ENCODE assay signal across 2 cellular contexts in the genomic region with DNA sequence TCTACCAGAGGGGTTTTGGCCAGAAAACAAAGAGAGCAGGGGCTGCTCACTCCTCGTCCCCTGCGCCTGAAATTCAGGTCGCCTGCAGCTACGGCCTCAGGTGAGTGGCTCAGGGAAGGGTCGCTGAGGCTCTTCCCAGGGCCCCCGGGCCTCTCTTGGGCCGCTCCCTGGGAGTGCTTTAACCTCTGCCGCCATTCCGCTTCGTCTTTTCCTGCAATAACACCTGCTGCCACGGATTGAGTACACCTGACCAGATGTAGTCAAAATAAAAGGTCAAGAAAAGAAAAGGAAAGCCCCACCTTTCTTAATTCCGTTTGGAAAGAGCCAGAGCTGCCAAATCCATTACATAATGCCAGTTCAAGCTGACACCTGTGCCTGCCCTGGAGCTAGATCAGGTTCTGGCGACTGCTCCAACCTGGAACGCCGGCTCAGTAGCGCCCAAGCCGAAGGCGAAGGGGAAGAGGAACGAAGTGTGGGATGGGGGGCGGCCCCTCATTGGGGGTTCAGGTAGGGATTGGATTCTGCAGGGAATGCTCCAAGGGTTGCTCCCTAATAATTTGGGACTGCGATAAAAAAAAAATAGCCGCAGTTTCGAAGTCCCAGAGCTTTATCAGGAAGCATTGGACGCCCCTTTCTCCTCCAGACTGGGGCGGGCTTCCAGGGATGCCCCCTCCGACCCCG.
TF ChIP-seq lines count a peak whose summit lies in the region.

No MANE protein-coding gene starts in this region.

TF ChIP-seq in GM23338, 12 proteins besides CTCF, POLR2A, EP300 and RAD21:
- TF ChIP-seq, protein P1, sequence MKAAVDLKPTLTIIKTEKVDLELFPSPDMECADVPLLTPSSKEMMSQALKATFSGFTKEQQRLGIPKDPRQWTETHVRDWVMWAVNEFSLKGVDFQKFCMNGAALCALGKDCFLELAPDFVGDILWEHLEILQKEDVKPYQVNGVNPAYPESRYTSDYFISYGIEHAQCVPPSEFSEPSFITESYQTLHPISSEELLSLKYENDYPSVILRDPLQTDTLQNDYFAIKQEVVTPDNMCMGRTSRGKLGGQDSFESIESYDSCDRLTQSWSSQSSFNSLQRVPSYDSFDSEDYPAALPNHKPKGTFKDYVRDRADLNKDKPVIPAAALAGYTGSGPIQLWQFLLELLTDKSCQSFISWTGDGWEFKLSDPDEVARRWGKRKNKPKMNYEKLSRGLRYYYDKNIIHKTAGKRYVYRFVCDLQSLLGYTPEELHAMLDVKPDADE (IDR thresholded peaks at IDR 0.05): no peak
- TF ChIP-seq EZH2 (IDR thresholded peaks at IDR 0.05; ENCODE audit: low read depth, unreplicated experiment): peak; percentile 91

TF ChIP-seq in WTC11, 78 proteins besides CTCF, POLR2A, EP300 and RAD21:
- TF ChIP-seq JUN (CRISPR knock-in tag; IDR thresholded peaks at IDR 0.05) (no peak), RORB (CRISPR knock-in tag; IDR thresholded peaks at IDR 0.05) (no peak), MYBL2 (CRISPR knock-in tag; IDR thresholded peaks at IDR 0.05) (no peak), ZNF396 (CRISPR knock-in tag; IDR thresholded peaks at IDR 0.05; ENCODE audit: borderline replicate concordance) (no peak), KAT7 (CRISPR knock-in tag; IDR thresholded peaks at IDR 0.05; ENCODE audit: borderline replicate concordance) (no peak), FOXJ3 (CRISPR knock-in tag; IDR thresholded peaks at IDR 0.05; ENCODE audit: borderline replicate concordance) (no peak), NFE2L1 (CRISPR knock-in tag; IDR thresholded peaks at IDR 0.05) (no peak), ZNF138 (CRISPR knock-in tag; conservative IDR thresholded peaks at IDR 0.05) (no peak)
- TF ChIP-seq, protein P2, sequence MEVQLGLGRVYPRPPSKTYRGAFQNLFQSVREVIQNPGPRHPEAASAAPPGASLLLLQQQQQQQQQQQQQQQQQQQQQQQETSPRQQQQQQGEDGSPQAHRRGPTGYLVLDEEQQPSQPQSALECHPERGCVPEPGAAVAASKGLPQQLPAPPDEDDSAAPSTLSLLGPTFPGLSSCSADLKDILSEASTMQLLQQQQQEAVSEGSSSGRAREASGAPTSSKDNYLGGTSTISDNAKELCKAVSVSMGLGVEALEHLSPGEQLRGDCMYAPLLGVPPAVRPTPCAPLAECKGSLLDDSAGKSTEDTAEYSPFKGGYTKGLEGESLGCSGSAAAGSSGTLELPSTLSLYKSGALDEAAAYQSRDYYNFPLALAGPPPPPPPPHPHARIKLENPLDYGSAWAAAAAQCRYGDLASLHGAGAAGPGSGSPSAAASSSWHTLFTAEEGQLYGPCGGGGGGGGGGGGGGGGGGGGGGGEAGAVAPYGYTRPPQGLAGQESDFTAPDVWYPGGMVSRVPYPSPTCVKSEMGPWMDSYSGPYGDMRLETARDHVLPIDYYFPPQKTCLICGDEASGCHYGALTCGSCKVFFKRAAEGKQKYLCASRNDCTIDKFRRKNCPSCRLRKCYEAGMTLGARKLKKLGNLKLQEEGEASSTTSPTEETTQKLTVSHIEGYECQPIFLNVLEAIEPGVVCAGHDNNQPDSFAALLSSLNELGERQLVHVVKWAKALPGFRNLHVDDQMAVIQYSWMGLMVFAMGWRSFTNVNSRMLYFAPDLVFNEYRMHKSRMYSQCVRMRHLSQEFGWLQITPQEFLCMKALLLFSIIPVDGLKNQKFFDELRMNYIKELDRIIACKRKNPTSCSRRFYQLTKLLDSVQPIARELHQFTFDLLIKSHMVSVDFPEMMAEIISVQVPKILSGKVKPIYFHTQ (CRISPR knock-in tag; IDR thresholded peaks at IDR 0.05): no peak
- TF ChIP-seq, protein P3, sequence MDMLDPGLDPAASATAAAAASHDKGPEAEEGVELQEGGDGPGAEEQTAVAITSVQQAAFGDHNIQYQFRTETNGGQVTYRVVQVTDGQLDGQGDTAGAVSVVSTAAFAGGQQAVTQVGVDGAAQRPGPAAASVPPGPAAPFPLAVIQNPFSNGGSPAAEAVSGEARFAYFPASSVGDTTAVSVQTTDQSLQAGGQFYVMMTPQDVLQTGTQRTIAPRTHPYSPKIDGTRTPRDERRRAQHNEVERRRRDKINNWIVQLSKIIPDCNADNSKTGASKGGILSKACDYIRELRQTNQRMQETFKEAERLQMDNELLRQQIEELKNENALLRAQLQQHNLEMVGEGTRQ (CRISPR knock-in tag; IDR thresholded peaks at IDR 0.05): no peak
- TF ChIP-seq, protein P4, sequence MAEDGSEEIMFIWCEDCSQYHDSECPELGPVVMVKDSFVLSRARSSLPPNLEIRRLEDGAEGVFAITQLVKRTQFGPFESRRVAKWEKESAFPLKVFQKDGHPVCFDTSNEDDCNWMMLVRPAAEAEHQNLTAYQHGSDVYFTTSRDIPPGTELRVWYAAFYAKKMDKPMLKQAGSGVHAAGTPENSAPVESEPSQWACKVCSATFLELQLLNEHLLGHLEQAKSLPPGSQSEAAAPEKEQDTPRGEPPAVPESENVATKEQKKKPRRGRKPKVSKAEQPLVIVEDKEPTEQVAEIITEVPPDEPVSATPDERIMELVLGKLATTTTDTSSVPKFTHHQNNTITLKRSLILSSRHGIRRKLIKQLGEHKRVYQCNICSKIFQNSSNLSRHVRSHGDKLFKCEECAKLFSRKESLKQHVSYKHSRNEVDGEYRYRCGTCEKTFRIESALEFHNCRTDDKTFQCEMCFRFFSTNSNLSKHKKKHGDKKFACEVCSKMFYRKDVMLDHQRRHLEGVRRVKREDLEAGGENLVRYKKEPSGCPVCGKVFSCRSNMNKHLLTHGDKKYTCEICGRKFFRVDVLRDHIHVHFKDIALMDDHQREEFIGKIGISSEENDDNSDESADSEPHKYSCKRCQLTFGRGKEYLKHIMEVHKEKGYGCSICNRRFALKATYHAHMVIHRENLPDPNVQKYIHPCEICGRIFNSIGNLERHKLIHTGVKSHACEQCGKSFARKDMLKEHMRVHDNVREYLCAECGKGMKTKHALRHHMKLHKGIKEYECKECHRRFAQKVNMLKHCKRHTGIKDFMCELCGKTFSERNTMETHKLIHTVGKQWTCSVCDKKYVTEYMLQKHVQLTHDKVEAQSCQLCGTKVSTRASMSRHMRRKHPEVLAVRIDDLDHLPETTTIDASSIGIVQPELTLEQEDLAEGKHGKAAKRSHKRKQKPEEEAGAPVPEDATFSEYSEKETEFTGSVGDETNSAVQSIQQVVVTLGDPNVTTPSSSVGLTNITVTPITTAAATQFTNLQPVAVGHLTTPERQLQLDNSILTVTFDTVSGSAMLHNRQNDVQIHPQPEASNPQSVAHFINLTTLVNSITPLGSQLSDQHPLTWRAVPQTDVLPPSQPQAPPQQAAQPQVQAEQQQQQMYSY (CRISPR knock-in tag; IDR thresholded peaks at IDR 0.05): no peak
- TF ChIP-seq, protein P5, sequence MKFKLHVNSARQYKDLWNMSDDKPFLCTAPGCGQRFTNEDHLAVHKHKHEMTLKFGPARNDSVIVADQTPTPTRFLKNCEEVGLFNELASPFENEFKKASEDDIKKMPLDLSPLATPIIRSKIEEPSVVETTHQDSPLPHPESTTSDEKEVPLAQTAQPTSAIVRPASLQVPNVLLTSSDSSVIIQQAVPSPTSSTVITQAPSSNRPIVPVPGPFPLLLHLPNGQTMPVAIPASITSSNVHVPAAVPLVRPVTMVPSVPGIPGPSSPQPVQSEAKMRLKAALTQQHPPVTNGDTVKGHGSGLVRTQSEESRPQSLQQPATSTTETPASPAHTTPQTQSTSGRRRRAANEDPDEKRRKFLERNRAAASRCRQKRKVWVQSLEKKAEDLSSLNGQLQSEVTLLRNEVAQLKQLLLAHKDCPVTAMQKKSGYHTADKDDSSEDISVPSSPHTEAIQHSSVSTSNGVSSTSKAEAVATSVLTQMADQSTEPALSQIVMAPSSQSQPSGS (CRISPR knock-in tag; IDR thresholded peaks at IDR 0.05; ENCODE audit: borderline replicate concordance, low read depth): no peak
